ENCODE assay signal across 8 cellular contexts in genomic region chr5:134026521-134027202, GRCh38. TPM values are rescaled to one million over a fixed set of nuclear protein-coding genes. Genes with fewer than 3 reads are reported as not detected.
A peak's percentile ranks its signal among the peaks of the same experiment; 100 is the strongest.
DNase-seq lines count a peak whose midpoint lies in the region; ATAC-seq and TF ChIP-seq lines count a peak whose summit lies in the region.

No MANE protein-coding gene starts in this region.

- CTCF ChIA-PET in activated CD4-positive, alpha-beta memory T cell treated with anti-CD3 and anti-CD28 coated beads, Interleukin-2, amount 10 ng/mL, durations not matched to agents 7 days and 5 days (lab: Charles Lee), result interaction anchor here (0.6 to 3.1 kb wide), 14 partner anchors 8 to 955 kb away, joined by 3 to 17 read pairs (median 3); no protein-coding TSS in a partner anchor

- H3K36me3 Mint-ChIP-seq in activated CD4-positive, alpha-beta memory T cell treated with anti-CD3 and anti-CD28 coated beads, Interleukin-2, amount 10 ng/mL, durations not matched to agents 7 days and 5 days (ENCODE audit: low read depth), result no peaks in the 10 kb centered on the region
- H3K36me3 Mint-ChIP-seq in progenitor cell of endocrine pancreas (ENCODE audit: insufficient read depth), result no peaks in the 10 kb centered on the region

- no peak overlapping the region for H3K27ac Mint-ChIP-seq in activated CD4-positive, alpha-beta memory T cell treated with anti-CD3 and anti-CD28 coated beads, Interleukin-2, amount 10 ng/mL, durations not matched to agents 7 days and 5 days
- no peak overlapping the region for H3K27ac Mint-ChIP-seq in progenitor cell of endocrine pancreas

- POLR2A ChIA-PET in activated CD4-positive, alpha-beta memory T cell treated with anti-CD3 and anti-CD28 coated beads, Interleukin-2, amount 10 ng/mL, durations not matched to agents 7 days and 5 days (lab: Charles Lee), result interaction anchor here (1.3 to 1.4 kb wide), 2 partner anchors 10 to 23 kb away, joined by 3 to 6 read pairs; no protein-coding TSS in a partner anchor

- ATAC-seq in HG03196 (IDR thresholded peaks at IDR 0.05; ENCODE audit: unreplicated experiment), result peak; percentile 63
- peak; percentile 91 for ATAC-seq in esophagus mucosa

- no peak overlapping the region for H3K4me3 Mint-ChIP-seq in activated CD4-positive, alpha-beta memory T cell treated with anti-CD3 and anti-CD28 coated beads, Interleukin-2, amount 10 ng/mL, durations not matched to agents 7 days and 5 days
- no peak overlapping the region for H3K4me3 Mint-ChIP-seq in progenitor cell of endocrine pancreas (ENCODE audit: low read depth)

- H3K4me1 Mint-ChIP-seq in activated CD4-positive, alpha-beta memory T cell treated with anti-CD3 and anti-CD28 coated beads, Interleukin-2, amount 10 ng/mL, durations not matched to agents 7 days and 5 days, result no peaks in the 10 kb centered on the region
- peaks cover 3% of the 10 kb centered on the region for H3K4me1 Mint-ChIP-seq in progenitor cell of endocrine pancreas (ENCODE audit: low read depth)

- TF ChIP-seq CTCF in progenitor cell of endocrine pancreas (IDR thresholded peaks at IDR 0.05; ENCODE audit: unreplicated experiment), result peak; percentile 58

- H3K9me3 Mint-ChIP-seq in activated CD4-positive, alpha-beta memory T cell treated with anti-CD3 and anti-CD28 coated beads, Interleukin-2, amount 10 ng/mL, durations not matched to agents 7 days and 5 days, result no peaks in the 10 kb centered on the region
- H3K9me3 Mint-ChIP-seq in progenitor cell of endocrine pancreas (ENCODE audit: low read depth), result no peaks in the 10 kb centered on the region

- H3K27me3 Mint-ChIP-seq in activated CD4-positive, alpha-beta memory T cell treated with anti-CD3 and anti-CD28 coated beads, Interleukin-2, amount 10 ng/mL, durations not matched to agents 7 days and 5 days, result peaks cover 16% of the 10 kb centered on the region
- H3K27me3 Mint-ChIP-seq in progenitor cell of endocrine pancreas, result no peaks in the 10 kb centered on the region

- DNase-seq in activated gamma-delta T cell treated with Interleukin-2 at 50 U/mL for 16 hours (peak; percentile 46), activated gamma-delta T cell (lab: John Stamatoyannopoulos, UW) (no peak), NCI-H774 (lab: John Stamatoyannopoulos, UW) (peak; percentile 13), progenitor cell of endocrine pancreas (ENCODE audit: low spot score, unreplicated experiment) (peak; percentile 33), hippocampal formation (lab: John Stamatoyannopoulos, UW) (no peak)
- DNase-seq in activated CD4-positive, alpha-beta memory T cell treated with anti-CD3 and anti-CD28 coated beads, Interleukin-2, amount 10 ng/mL, durations not matched to agents 7 days and 5 days, result peak; percentile 50

RNA-seq across cellular contexts. Expression of gene VDAC1, which starts 21.9 kb away (rescaled TPM):
- total RNA-seq in activated CD4-positive, alpha-beta memory T cell treated with anti-CD3 and anti-CD28 coated beads, Interleukin-2, amount 10 ng/mL, durations not matched to agents 7 days and 5 days, result 100 to 1,000 TPM; 216 to 218 TPM
- 154 TPM for total RNA-seq in esophagus mucosa
- total RNA-seq in progenitor cell of endocrine pancreas, result 123 and 133 TPM in 2 replicates

RNA-seq across cellular contexts. Expression of gene C5orf15, which starts 58.2 kb away (rescaled TPM):
- total RNA-seq in activated CD4-positive, alpha-beta memory T cell treated with anti-CD3 and anti-CD28 coated beads, Interleukin-2, amount 10 ng/mL, durations not matched to agents 7 days and 5 days, result 10 to 100 TPM; 24.4 to 27.7 TPM
- total RNA-seq in esophagus mucosa, result 14.3 TPM
- 52.0 and 58.5 TPM in 2 replicates for total RNA-seq in progenitor cell of endocrine pancreas

Comparison
In these comparisons a context has a peak if more than half of its experiments do, and no peak if none do; other contexts are left out.
1. DNase-seq: peak in activated gamma-delta T cell treated with Interleukin-2 at 50 U/mL for 16 hours (single experiment), NCI-H774 (single experiment), activated CD4-positive, alpha-beta memory T cell treated with anti-CD3 and anti-CD28 coated beads, Interleukin-2, amount 10 ng/mL, durations not matched to agents 7 days and 5 days (single experiment) and progenitor cell of endocrine pancreas (single experiment); none in activated gamma-delta T cell (single experiment) and hippocampal formation (0 of 2).